1 cellular context compared by ENCODE assay signal in the genomic region with DNA sequence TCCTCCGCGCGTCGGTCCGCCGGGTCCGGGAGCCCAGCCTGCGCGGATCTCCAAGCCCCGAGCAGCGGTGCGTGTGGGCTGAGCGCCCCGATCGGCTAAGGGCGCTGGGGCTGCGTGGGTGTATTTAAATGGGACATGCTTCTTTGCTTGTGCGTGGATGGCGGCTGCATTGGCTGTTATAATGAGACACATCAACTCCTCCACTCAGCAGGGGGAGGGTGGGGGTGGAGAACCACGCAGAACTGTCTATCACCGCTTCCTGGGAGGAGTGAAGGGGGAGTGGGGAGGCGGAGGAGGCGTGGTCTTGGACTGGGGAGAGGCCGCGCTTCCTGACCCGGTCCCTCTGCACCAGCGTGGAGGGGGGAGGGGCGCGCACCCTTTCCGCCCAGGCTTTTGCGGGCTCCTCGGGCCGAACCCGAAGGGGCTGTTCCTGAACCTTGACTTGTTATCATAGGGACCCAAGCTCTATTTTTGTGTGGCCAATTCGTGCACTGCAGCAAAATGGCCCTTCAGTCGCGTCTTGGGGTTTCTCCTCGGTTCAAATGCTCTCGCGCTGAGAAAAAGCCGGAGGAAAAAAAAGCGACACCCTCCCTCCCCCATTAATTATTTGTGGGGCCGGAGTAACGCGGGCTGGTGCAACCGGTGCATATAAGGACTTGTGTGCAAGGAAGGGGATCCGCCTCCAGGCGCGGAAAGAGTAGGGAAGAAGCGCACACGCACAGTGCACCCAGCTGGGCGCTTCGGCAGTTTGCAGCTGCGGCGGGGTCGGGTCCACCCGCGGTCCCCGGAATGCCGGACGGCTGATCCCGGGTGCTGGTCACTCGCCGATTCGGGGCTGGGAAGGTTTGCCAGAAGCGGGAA.
TF ChIP-seq lines count a peak whose summit lies in the region.

A gene (minus strand): TSS at position 180 of the 861 bp plus-strand sequence. CDS start 342 bp downstream, outside the sequence.

TF ChIP-seq in H1, 55 proteins besides CTCF, POLR2A, EP300 and RAD21 (continued from another document):
- TF ChIP-seq TAF1 (IDR thresholded peaks at IDR 0.05; ENCODE audit: low read depth, low read length) = 0 out of 2 replicates have a peak, but pooled peaks have one; percentile 14
- peak; percentile 63 for TF ChIP-seq BACH1 (IDR thresholded peaks at IDR 0.05; ENCODE audit: low read length)
- TF ChIP-seq HDAC2 (IDR thresholded peaks at IDR 0.05; ENCODE audit: borderline replicate concordance in 1 of 2, low read depth in 2 of 2, low read length in 2 of 2) = peak in 1 of 2 experiments; percentile 21; a peak in 2 of 4 replicates
- no peak for TF ChIP-seq CTBP2 (IDR thresholded peaks at IDR 0.05; ENCODE audit: borderline replicate concordance, insufficient read depth, insufficient read length, low read length)
- TF ChIP-seq KDM4A (IDR thresholded peaks at IDR 0.05; ENCODE audit: low read depth, low read length, severe bottlenecking) = peak; percentile 95
- peak; percentile 42 for TF ChIP-seq RBBP5 (IDR thresholded peaks at IDR 0.05; ENCODE audit: borderline replicate concordance, low read depth, low read length)
- TF ChIP-seq RNF2 (IDR thresholded peaks at IDR 0.05; ENCODE audit: borderline replicate concordance, low read depth, low read length, missing control alignments, poor library complexity, severe bottlenecking) = no peak
- TF ChIP-seq TEAD4 (IDR thresholded peaks at IDR 0.05; ENCODE audit: low read depth, low read length) = peak; percentile 67; the same call in 1 of the 2 replicates
- TF ChIP-seq, protein P1, sequence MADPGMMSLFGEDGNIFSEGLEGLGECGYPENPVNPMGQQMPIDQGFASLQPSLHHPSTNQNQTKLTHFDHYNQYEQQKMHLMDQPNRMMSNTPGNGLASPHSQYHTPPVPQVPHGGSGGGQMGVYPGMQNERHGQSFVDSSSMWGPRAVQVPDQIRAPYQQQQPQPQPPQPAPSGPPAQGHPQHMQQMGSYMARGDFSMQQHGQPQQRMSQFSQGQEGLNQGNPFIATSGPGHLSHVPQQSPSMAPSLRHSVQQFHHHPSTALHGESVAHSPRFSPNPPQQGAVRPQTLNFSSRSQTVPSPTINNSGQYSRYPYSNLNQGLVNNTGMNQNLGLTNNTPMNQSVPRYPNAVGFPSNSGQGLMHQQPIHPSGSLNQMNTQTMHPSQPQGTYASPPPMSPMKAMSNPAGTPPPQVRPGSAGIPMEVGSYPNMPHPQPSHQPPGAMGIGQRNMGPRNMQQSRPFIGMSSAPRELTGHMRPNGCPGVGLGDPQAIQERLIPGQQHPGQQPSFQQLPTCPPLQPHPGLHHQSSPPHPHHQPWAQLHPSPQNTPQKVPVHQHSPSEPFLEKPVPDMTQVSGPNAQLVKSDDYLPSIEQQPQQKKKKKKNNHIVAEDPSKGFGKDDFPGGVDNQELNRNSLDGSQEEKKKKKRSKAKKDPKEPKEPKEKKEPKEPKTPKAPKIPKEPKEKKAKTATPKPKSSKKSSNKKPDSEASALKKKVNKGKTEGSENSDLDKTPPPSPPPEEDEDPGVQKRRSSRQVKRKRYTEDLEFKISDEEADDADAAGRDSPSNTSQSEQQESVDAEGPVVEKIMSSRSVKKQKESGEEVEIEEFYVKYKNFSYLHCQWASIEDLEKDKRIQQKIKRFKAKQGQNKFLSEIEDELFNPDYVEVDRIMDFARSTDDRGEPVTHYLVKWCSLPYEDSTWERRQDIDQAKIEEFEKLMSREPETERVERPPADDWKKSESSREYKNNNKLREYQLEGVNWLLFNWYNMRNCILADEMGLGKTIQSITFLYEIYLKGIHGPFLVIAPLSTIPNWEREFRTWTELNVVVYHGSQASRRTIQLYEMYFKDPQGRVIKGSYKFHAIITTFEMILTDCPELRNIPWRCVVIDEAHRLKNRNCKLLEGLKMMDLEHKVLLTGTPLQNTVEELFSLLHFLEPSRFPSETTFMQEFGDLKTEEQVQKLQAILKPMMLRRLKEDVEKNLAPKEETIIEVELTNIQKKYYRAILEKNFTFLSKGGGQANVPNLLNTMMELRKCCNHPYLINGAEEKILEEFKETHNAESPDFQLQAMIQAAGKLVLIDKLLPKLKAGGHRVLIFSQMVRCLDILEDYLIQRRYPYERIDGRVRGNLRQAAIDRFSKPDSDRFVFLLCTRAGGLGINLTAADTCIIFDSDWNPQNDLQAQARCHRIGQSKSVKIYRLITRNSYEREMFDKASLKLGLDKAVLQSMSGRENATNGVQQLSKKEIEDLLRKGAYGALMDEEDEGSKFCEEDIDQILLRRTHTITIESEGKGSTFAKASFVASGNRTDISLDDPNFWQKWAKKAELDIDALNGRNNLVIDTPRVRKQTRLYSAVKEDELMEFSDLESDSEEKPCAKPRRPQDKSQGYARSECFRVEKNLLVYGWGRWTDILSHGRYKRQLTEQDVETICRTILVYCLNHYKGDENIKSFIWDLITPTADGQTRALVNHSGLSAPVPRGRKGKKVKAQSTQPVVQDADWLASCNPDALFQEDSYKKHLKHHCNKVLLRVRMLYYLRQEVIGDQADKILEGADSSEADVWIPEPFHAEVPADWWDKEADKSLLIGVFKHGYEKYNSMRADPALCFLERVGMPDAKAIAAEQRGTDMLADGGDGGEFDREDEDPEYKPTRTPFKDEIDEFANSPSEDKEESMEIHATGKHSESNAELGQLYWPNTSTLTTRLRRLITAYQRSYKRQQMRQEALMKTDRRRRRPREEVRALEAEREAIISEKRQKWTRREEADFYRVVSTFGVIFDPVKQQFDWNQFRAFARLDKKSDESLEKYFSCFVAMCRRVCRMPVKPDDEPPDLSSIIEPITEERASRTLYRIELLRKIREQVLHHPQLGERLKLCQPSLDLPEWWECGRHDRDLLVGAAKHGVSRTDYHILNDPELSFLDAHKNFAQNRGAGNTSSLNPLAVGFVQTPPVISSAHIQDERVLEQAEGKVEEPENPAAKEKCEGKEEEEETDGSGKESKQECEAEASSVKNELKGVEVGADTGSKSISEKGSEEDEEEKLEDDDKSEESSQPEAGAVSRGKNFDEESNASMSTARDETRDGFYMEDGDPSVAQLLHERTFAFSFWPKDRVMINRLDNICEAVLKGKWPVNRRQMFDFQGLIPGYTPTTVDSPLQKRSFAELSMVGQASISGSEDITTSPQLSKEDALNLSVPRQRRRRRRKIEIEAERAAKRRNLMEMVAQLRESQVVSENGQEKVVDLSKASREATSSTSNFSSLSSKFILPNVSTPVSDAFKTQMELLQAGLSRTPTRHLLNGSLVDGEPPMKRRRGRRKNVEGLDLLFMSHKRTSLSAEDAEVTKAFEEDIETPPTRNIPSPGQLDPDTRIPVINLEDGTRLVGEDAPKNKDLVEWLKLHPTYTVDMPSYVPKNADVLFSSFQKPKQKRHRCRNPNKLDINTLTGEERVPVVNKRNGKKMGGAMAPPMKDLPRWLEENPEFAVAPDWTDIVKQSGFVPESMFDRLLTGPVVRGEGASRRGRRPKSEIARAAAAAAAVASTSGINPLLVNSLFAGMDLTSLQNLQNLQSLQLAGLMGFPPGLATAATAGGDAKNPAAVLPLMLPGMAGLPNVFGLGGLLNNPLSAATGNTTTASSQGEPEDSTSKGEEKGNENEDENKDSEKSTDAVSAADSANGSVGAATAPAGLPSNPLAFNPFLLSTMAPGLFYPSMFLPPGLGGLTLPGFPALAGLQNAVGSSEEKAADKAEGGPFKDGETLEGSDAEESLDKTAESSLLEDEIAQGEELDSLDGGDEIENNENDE (IDR thresholded peaks at IDR 0.05; ENCODE audit: insufficient replicate concordance, low read length) = no peak
- TF ChIP-seq GTF2F1 (IDR thresholded peaks at IDR 0.05; ENCODE audit: borderline replicate concordance, low read depth, low read length) = no peak
- no peak for TF ChIP-seq SUZ12 (IDR thresholded peaks at IDR 0.05; ENCODE audit: low read length)
- TF ChIP-seq NANOG (IDR thresholded peaks at IDR 0.05; ENCODE audit: insufficient read depth, low read depth, low read length, poor library complexity, severe bottlenecking) = no peak
- peak; percentile 99 for TF ChIP-seq ASH2L (IDR thresholded peaks at IDR 0.05; ENCODE audit: low read length)
- TF ChIP-seq RXRA (IDR thresholded peaks at IDR 0.05; ENCODE audit: insufficient read depth, low read depth, low read length) = no peak
- TF ChIP-seq, protein P2, sequence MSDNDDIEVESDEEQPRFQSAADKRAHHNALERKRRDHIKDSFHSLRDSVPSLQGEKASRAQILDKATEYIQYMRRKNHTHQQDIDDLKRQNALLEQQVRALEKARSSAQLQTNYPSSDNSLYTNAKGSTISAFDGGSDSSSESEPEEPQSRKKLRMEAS (IDR thresholded peaks at IDR 0.05) = peak; percentile 38; the same call in 1 of the 2 replicates
- TF ChIP-seq CHD1 (IDR thresholded peaks at IDR 0.05; ENCODE audit: low read depth, low read length) = no peak
- TF ChIP-seq SIN3A (conservative IDR thresholded peaks at IDR 0.05 in 1 of 2, IDR thresholded peaks at IDR 0.05 in 1 of 2; ENCODE audit: low read depth in 1 of 2, low read length in 2 of 2) = peak in 1 of 2 experiments; percentile 61; a peak in 1 of 4 replicates
- TF ChIP-seq, protein P3, sequence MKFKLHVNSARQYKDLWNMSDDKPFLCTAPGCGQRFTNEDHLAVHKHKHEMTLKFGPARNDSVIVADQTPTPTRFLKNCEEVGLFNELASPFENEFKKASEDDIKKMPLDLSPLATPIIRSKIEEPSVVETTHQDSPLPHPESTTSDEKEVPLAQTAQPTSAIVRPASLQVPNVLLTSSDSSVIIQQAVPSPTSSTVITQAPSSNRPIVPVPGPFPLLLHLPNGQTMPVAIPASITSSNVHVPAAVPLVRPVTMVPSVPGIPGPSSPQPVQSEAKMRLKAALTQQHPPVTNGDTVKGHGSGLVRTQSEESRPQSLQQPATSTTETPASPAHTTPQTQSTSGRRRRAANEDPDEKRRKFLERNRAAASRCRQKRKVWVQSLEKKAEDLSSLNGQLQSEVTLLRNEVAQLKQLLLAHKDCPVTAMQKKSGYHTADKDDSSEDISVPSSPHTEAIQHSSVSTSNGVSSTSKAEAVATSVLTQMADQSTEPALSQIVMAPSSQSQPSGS (IDR thresholded peaks at IDR 0.05; ENCODE audit: low read length) = no peak
- peak; percentile 65; the same call in 1 of the 2 replicates for TF ChIP-seq EGR1 (IDR thresholded peaks at IDR 0.05; ENCODE audit: borderline replicate concordance, low read depth, low read length)
- no peak for TF ChIP-seq YY1 (IDR thresholded peaks at IDR 0.05; ENCODE audit: low read depth, low read length)
- TF ChIP-seq RFX5 (IDR thresholded peaks at IDR 0.05; ENCODE audit: borderline replicate concordance, low read depth, low read length) = no peak
- no peak for TF ChIP-seq FOSL1 (IDR thresholded peaks at IDR 0.05; ENCODE audit: insufficient read depth, low read depth, low read length)
- TF ChIP-seq BCL11A (IDR thresholded peaks at IDR 0.05; ENCODE audit: low read depth in 2 of 2, low read length in 2 of 2) = no peak
- TF ChIP-seq TBP (IDR thresholded peaks at IDR 0.05; ENCODE audit: low read depth, low read length) = peak; percentile 32; the same call in 1 of the 2 replicates
- TF ChIP-seq, protein P4, sequence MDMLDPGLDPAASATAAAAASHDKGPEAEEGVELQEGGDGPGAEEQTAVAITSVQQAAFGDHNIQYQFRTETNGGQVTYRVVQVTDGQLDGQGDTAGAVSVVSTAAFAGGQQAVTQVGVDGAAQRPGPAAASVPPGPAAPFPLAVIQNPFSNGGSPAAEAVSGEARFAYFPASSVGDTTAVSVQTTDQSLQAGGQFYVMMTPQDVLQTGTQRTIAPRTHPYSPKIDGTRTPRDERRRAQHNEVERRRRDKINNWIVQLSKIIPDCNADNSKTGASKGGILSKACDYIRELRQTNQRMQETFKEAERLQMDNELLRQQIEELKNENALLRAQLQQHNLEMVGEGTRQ (IDR thresholded peaks at IDR 0.05; ENCODE audit: low read length) = no peak
- 0 out of 2 replicates have a peak, but pooled peaks have one; percentile 9 for TF ChIP-seq GABPA (IDR thresholded peaks at IDR 0.05; ENCODE audit: borderline replicate concordance, insufficient read depth, low read length)
TF ChIP-seq in H1: peak in this region for 13.
